In genomic region chr1:235843458-235843857, GRCh38 we compare ENCODE assay signal across 8 cellular contexts. TPM values are rescaled to one million over a fixed set of nuclear protein-coding genes. Genes with fewer than 3 reads are reported as not detected.
DNase-seq lines count a peak whose midpoint lies in the region; ATAC-seq and TF ChIP-seq lines count a peak whose summit lies in the region.

No MANE protein-coding gene starts in this region.

- 2 to 15% (median 4%) methylated on average over 1 of the region's 1 CpG for WGBS in heart left ventricle, 4 donors
- WGBS in testis, 2 donors, result 9 to 28% methylated on average over 1 of the region's 1 CpG

- no peaks in the 10 kb centered on the region for H3K79me2 ChIP-seq in GM23338 (replicated peaks; ENCODE audit: insufficient read depth)

- H3K27me3 Mint-ChIP-seq in GM23338 (ENCODE audit: insufficient read depth, low read depth, poor library complexity), result peaks cover 4% of the 10 kb centered on the region

- peak; percentile 57 to 69 for TF ChIP-seq CTCF in GM23338 (conservative IDR thresholded peaks at IDR 0.05; ENCODE audit: low read depth in 2 of 2)
- TF ChIP-seq CTCF in WERI-Rb-1 (IDR thresholded peaks at IDR 0.05; ENCODE audit: low read depth, low read length), result peak; percentile 70
- TF ChIP-seq CTCF in heart left ventricle (IDR thresholded peaks at IDR 0.05), result peak; percentile 22 to 71 (median 48)
- TF ChIP-seq CTCF in testis (IDR thresholded peaks at IDR 0.05), result peak in 2 of 3 experiments; percentile 31 to 43

- no peak overlapping the region for H3K4me3 ChIP-seq in GM23338
- H3K4me3 ChIP-seq in WERI-Rb-1 (ENCODE audit: low read depth, low read length), result no peak overlapping the region
- no peak overlapping the region for H3K4me3 ChIP-seq in heart left ventricle
- no peak overlapping the region for H3K4me3 ChIP-seq in testis

- H3K27ac ChIP-seq in GM23338 (ENCODE audit: low read depth), result no peak overlapping the region
- H3K27ac ChIP-seq in WERI-Rb-1, result no peak overlapping the region
- peak overlapping the region in 1 of 12 donors; percentile 5 for H3K27ac ChIP-seq in heart left ventricle
- H3K27ac ChIP-seq in testis, result no peak overlapping the region

- 0 out of 2 replicates have a peak, but pooled peaks cover 2% of the 10 kb centered on the region for H3K9me2 ChIP-seq in GM23338 (ENCODE audit: insufficient read depth)

- no peak overlapping the region for H3K4me3 Mint-ChIP-seq in GM23338

- H2AFZ ChIP-seq in GM23338, result no peak overlapping the region

- DNase-seq in GF-D8 (lab: John Stamatoyannopoulos, UW), result peak; percentile 42
- DNase-seq in GM23338 (ENCODE audit: low spot score), result peak; percentile 27
- DNase-seq in NCI-H1417 (lab: John Stamatoyannopoulos, UW), result peak in 2 of 3 experiments; percentile 13 to 61
- DNase-seq in WERI-Rb-1, result peak; percentile 21
- DNase-seq in heart left ventricle, result no peak
- no peak for DNase-seq in testis
- no peak for DNase-seq in GM19238 (ENCODE audit: insufficient read length, low spot score)
- no peak for DNase-seq in NCI-H187 (lab: John Stamatoyannopoulos, UW)

- peaks cover 8% of the 10 kb centered on the region; the same call in 1 of the 3 replicates for H3K4me1 Mint-ChIP-seq in GM23338

- no peaks in the 10 kb centered on the region for H3K9me3 Mint-ChIP-seq in GM23338

- intact Hi-C loops in heart left ventricle (cut with DNase I), result loop anchor here in 1 of 10 donors (10.0 kb wide), 1 partner anchor 329 kb away; no protein-coding TSS in a partner anchor
- intact Hi-C loops in testis (cut with DNase I; ENCODE audit: low total_unique reads), result no loop called here

- H3K27ac Mint-ChIP-seq in GM23338, result no peak overlapping the region

- no peaks in the 10 kb centered on the region; the same call in 2 of the 3 replicates for H3K36me3 Mint-ChIP-seq in GM23338 (ENCODE audit: low read depth)

- H3K4me1 ChIP-seq in GM23338 (ENCODE audit: insufficient read depth), result no peaks in the 10 kb centered on the region
- peaks cover 0 to 75% (median 35%) of the 10 kb centered on the region in 12 donors for H3K4me1 ChIP-seq in heart left ventricle
- H3K4me1 ChIP-seq in testis, result peaks cover 15% of the 10 kb centered on the region

- H3K9me3 ChIP-seq in WERI-Rb-1 (ENCODE audit: severe bottlenecking) (no peaks in the 10 kb centered on the region), heart left ventricle (peaks cover 0 to 14% (median 3%) of the 10 kb centered on the region in 12 donors), testis (no peaks in the 10 kb centered on the region)

- H3K4me2 ChIP-seq in GM23338, result no peak overlapping the region

- H3K36me3 ChIP-seq in GM23338 (ENCODE audit: insufficient read depth) (no peaks in the 10 kb centered on the region), WERI-Rb-1 (no peaks in the 10 kb centered on the region), heart left ventricle (no peaks in the 10 kb centered on the region), testis (ENCODE audit: low read depth, missing control alignments) (no peaks in the 10 kb centered on the region)

- no peaks in the 10 kb centered on the region for H4K20me1 ChIP-seq in GM23338 (replicated peaks; ENCODE audit: insufficient read depth)

- H3K27me3 ChIP-seq in GM23338 (ENCODE audit: insufficient read depth) (no peaks in the 10 kb centered on the region), WERI-Rb-1 (ENCODE audit: insufficient read depth, low read depth, severe bottlenecking) (no peaks in the 10 kb centered on the region), heart left ventricle (no peaks in the 10 kb centered on the region), testis (no peaks in the 10 kb centered on the region)

- TF ChIP-seq POLR2A in heart left ventricle (IDR thresholded peaks at IDR 0.05), result no peak
- no peak for TF ChIP-seq POLR2A in testis (IDR thresholded peaks at IDR 0.05)

- peak; percentile 47; the same call in 1 of the 3 replicates for ATAC-seq in GM23338
- peak; percentile 36 to 71 (median 70) for ATAC-seq in heart left ventricle

- no peaks in the 10 kb centered on the region for H3F3A ChIP-seq in GM23338 (replicated peaks; ENCODE audit: low read depth)

TF ChIP-seq in GM23338, 12 proteins besides CTCF, POLR2A, EP300 and RAD21 (continues in another document):
- TF ChIP-seq ZNF114 (CRISPR knock-in tag; IDR thresholded peaks at IDR 0.05) (no peak), NANOG (IDR thresholded peaks at IDR 0.05; ENCODE audit: borderline replicate concordance) (no peak), EZH2 (IDR thresholded peaks at IDR 0.05; ENCODE audit: low read depth, unreplicated experiment) (no peak), STAT1 (IDR thresholded peaks at IDR 0.05; ENCODE audit: unreplicated experiment) (no peak), JUNB (IDR thresholded peaks at IDR 0.05; ENCODE audit: unreplicated experiment) (no peak), EZH2phosphoT487 (IDR thresholded peaks at IDR 0.05; ENCODE audit: unreplicated experiment) (no peak), REST (IDR thresholded peaks at IDR 0.05; ENCODE audit: unreplicated experiment) (no peak), ZNF331 (CRISPR knock-in tag; IDR thresholded peaks at IDR 0.05; ENCODE audit: low read depth) (no peak)

RNA-seq across cellular contexts. Expression of gene LYST, which starts 23.2 kb away (rescaled TPM):
- 0.16 and 1.0 TPM in 2 replicates for total RNA-seq in GM23338 (2014; rRNA removed; shearing (Covaris generic))
- 0.14 and 0.21 TPM in 2 replicates for polyA plus RNA-seq in GM23338 (2016; fragmentation: Nextera tagmentation; extraction: Ambion mirVana)
- total RNA-seq in heart left ventricle, result 10 to 100 TPM in 6 of 9 donors, 1 to 10 TPM in 3; 6.9 to 22.5 (median 12.0) TPM
- 1 to 10 TPM; 3.4 to 4.0 TPM for polyA plus RNA-seq in heart left ventricle
- total RNA-seq in testis, result 10 to 100 TPM; 60.9 to 69.1 TPM
- 22.9 TPM for polyA plus RNA-seq in testis (ENCODE audit: insufficient read depth, low read depth, low replicate concordance)

Comparison
In these comparisons a context has a peak if more than half of its experiments do, and no peak if none do; other contexts are left out.
1. DNase-seq: peak in GF-D8 (single experiment), GM23338 (single experiment), NCI-H1417 (2 of 3) and WERI-Rb-1 (single experiment); none in heart left ventricle (0 of 5), testis (single experiment), GM19238 (single experiment) and NCI-H187 (0 of 2).
2. Peak in every context shown above with its lines, with median percentiles within 50 percentile points of each other: CTCF ChIP-seq.